In genomic region chr20:53786445-53787267, GRCh38 we compare ENCODE assay signal across 11 cellular contexts.
DNase-seq lines count a peak whose midpoint lies in the region; ATAC-seq and TF ChIP-seq lines count a peak whose summit lies in the region.
"Had no signal": no experiment of that assay in that cellular context is flagged by ENCODE, and none has a peak within 500 bp of the region (broad histone marks: within the 10 kb centered on the region; RNA-seq: fewer than 3 reads in every experiment).

No MANE protein-coding gene starts in this region.

- TF ChIP-seq POLR2A in stomach (IDR thresholded peaks at IDR 0.05): no peak

- DNase-seq in DMS79 (lab: John Stamatoyannopoulos, UW) (peak; percentile 3), DMS79 treated with DMSO at 0.1 percent for 48 hours (lab: John Stamatoyannopoulos, UW) (no peak), RWPE2 (ENCODE audit: low spot score) (peak; percentile 23), stomach (no peak), AG08396 (ENCODE audit: low spot score) (no peak), AML-193 (lab: John Stamatoyannopoulos, UW) (no peak)
- DNase-seq in stimulated activated CD4-positive, alpha-beta T cell treated with anti-CD3 and anti-CD28 coated beads, Interleukin-12 subunit alpha, Interleukin-12 subunit beta, amount 100 ng/mL, for 4 hours: no peak
- DNase-seq: NCI-H2081 treated with DMSO at 0.1 percent for 48 hours, T-helper 1 cell had no signal

- no peaks in the 10 kb centered on the region for H3K9me3 ChIP-seq in RWPE2 (ENCODE audit: severe bottlenecking)
- H3K9me3 ChIP-seq in iPS-20b (ENCODE audit: insufficient read depth, low read depth, low read length): no peaks in the 10 kb centered on the region
- H3K9me3 ChIP-seq in stomach: no peaks in the 10 kb centered on the region
- H3K9me3 ChIP-seq: gastroesophageal sphincter had no signal

- H3K27me3 ChIP-seq in RWPE2 (ENCODE audit: insufficient read depth, poor library complexity, severe bottlenecking): no peaks in the 10 kb centered on the region
- no peaks in the 10 kb centered on the region for H3K27me3 ChIP-seq in iPS-20b (ENCODE audit: insufficient read depth, low read length)
- H3K27me3 ChIP-seq in stomach: no peaks in the 10 kb centered on the region
- H3K27me3 ChIP-seq: gastroesophageal sphincter had no signal

- no peak for ATAC-seq in RWPE2 (ENCODE audit: low read depth)
- ATAC-seq: gastroesophageal sphincter had no signal

- intact Hi-C loops in stomach (cut with DNase I; ENCODE audit: low total_unique reads): no loop called here

- H3K36me3 ChIP-seq in RWPE2 (ENCODE audit: low read depth) (no peaks in the 10 kb centered on the region), iPS-20b (ENCODE audit: insufficient read depth, low read depth, low read length) (no peaks in the 10 kb centered on the region), stomach (no peaks in the 10 kb centered on the region)
- H3K36me3 ChIP-seq: gastroesophageal sphincter had no signal

- H3K4me3 ChIP-seq in RWPE2 (ENCODE audit: severe bottlenecking) (no peak overlapping the region), iPS-20b (ENCODE audit: low read length) (no peak overlapping the region), stomach (no peak overlapping the region)
- H3K4me3 ChIP-seq: gastroesophageal sphincter had no signal

- H3K27ac ChIP-seq in RWPE2 (ENCODE audit: poor library complexity, severe bottlenecking) (peak overlapping the region; percentile 75), iPS-20b (ENCODE audit: low read length) (no peak overlapping the region), stomach (peak overlapping the region; percentile 48 to 81 (median 77))
- H3K27ac ChIP-seq: gastroesophageal sphincter had no signal

- TF ChIP-seq EP300 in stomach (IDR thresholded peaks at IDR 0.05): no peak

- H3K9ac ChIP-seq in iPS-20b (ENCODE audit: low read depth, low read length): 0 out of 2 replicates have a peak overlapping the region, but pooled peaks have one; percentile 13

- H3K4me1 ChIP-seq in RWPE2 (ENCODE audit: insufficient read depth, poor library complexity, severe bottlenecking) (peaks cover 56% of the 10 kb centered on the region), iPS-20b (ENCODE audit: insufficient read depth, low read length) (peaks cover 25% of the 10 kb centered on the region; the same call in 1 of the 2 replicates), stomach (peaks cover 3 to 33% (median 17%) of the 10 kb centered on the region in 4 donors)
- H3K4me1 ChIP-seq: gastroesophageal sphincter had no signal

- TF ChIP-seq CTCF in RWPE2 (IDR thresholded peaks at IDR 0.05; ENCODE audit: poor library complexity, severe bottlenecking) (peak; percentile 22), stomach (IDR thresholded peaks at IDR 0.05) (no peak)

- WGBS in stomach, 5 donors: 19 to 47% (median 31%) methylated on average over 9 of the region's 9 CpGs

Comparison
In these comparisons a context has a peak if more than half of its experiments do, and no peak if none do; other contexts are left out.
1. DNase-seq: peak in DMS79 (single experiment) and RWPE2 (single experiment); none in DMS79 treated with DMSO at 0.1 percent for 48 hours (single experiment), stomach (single experiment), stimulated activated CD4-positive, alpha-beta T cell treated with anti-CD3 and anti-CD28 coated beads, Interleukin-12 subunit alpha, Interleukin-12 subunit beta, amount 100 ng/mL, for 4 hours (single experiment), AG08396 (single experiment) and AML-193 (0 of 2).